22 cellular contexts compared by ENCODE assay signal in the genomic region with DNA sequence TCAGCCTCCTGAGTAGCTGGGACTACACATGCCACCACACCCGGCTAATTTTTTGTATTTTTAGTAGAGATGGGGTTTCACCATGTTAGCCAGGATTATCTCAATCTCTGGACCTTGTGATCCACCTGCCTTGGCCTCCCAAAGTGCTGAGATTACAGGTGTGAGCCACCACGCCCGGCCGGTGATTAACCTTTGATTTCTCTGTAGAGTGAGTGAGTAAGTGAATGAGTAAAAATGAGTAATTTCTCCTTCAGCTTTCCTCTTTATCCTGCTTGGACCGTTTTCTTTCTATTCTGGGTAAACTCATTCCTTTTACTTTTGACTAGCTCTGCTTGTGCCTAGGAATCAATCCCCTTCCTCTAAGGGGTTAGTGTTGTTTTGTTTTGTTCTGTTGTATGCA. TPM values are rescaled to one million over a fixed set of nuclear protein-coding genes. Genes with fewer than 3 reads are reported as not detected.
DNase-seq lines count a peak whose midpoint lies in the region; ATAC-seq and TF ChIP-seq lines count a peak whose summit lies in the region.
"Had no signal": no experiment of that assay in that cellular context is flagged by ENCODE, and none has a peak within 500 bp of the region (broad histone marks: within the 10 kb centered on the region; RNA-seq: fewer than 3 reads in every experiment).

No MANE protein-coding gene starts in this region.

- H3K27ac ChIP-seq in mammary epithelial cell (ENCODE audit: insufficient read depth, low read depth, low read length) (no peak overlapping the region), transverse colon (no peak overlapping the region), right lobe of liver (no peak overlapping the region)

- DNase-seq in mammary epithelial cell, result peak; percentile 58
- no peak for DNase-seq in MCF 10A (ENCODE audit: unreplicated experiment)
- DNase-seq in adipocyte (ENCODE audit: low read depth), result no peak
- peak; percentile 28 for DNase-seq in kidney tubule cell (ENCODE audit: low spot score)
- peak; percentile 31 for DNase-seq in transverse colon
- DNase-seq in right lobe of liver, result no peak
- no peak for DNase-seq in posterior vena cava (ENCODE audit: low spot score)
- DNase-seq: AML-193; C1 segment of cervical spinal cord; Calu3; CD8-positive, alpha-beta memory T cell; GF-D8; Kasumi-1; MG63; NCI-H1417; NCI-H187; NCI-H2107; NCI-H446 treated with DMSO at 0.1 percent for 48 hours; NCI-H526 treated with DMSO at 0.1 percent for 48 hours; RPMI8226; SHP77 treated with DMSO at 0.1 percent for 48 hours had no signal

- H3K79me2 ChIP-seq in mammary epithelial cell (ENCODE audit: insufficient read depth, low read length), result peaks cover 59% of the 10 kb centered on the region

- H3K9ac ChIP-seq in mammary epithelial cell (ENCODE audit: insufficient read depth, low read length) (no peak overlapping the region), adipocyte (ENCODE audit: low read length) (peak overlapping the region; percentile 34)

- H3K27me3 Mint-ChIP-seq in MCF 10A (ENCODE audit: insufficient read depth, unreplicated experiment), result no peaks in the 10 kb centered on the region
- H3K27me3 Mint-ChIP-seq: CD8-positive, alpha-beta memory T cell had no signal

- CTCF ChIA-PET in mammary epithelial cell (lab: Charles Lee; ENCODE audit: low non-redundant PET) (interaction anchor here (0.6 kb wide), 1 partner anchor 319 kb away, joined by 11 read pairs; no protein-coding TSS in a partner anchor), MCF 10A (lab: Yijun Ruan, JAX) (interaction anchor here (0.8 to 9.6 kb wide), 10 partner anchors 10 to 131 kb away, joined by 3 to 278 read pairs (median 4); no protein-coding TSS in a partner anchor)

- no peak for TF ChIP-seq CTCF in mammary epithelial cell (conservative IDR thresholded peaks at IDR 0.05 in 1 of 2, IDR thresholded peaks at IDR 0.05 in 1 of 2; ENCODE audit: extremely low read depth in 1 of 2, insufficient read depth in 1 of 2, low read depth in 1 of 2, low read length in 2 of 2)
- no peak for TF ChIP-seq CTCF in MCF 10A (IDR thresholded peaks at IDR 0.05; ENCODE audit: unreplicated experiment)
- TF ChIP-seq CTCF in transverse colon (IDR thresholded peaks at IDR 0.05), result no peak
- TF ChIP-seq CTCF in right lobe of liver (IDR thresholded peaks at IDR 0.05), result no peak

- H3K4me1 ChIP-seq in mammary epithelial cell (ENCODE audit: insufficient read depth, low read length), result peaks cover 9% of the 10 kb centered on the region
- H3K4me1 ChIP-seq in adipocyte (ENCODE audit: control insufficient read depth, insufficient read depth, low read length), result peaks cover 28% of the 10 kb centered on the region
- peaks cover 0 to 3% (median 0%) of the 10 kb centered on the region in 4 donors for H3K4me1 ChIP-seq in transverse colon
- H3K4me1 ChIP-seq in right lobe of liver, result no peaks in the 10 kb centered on the region

- WGBS in mammary epithelial cell (ENCODE audit: low coverage, missing lambda C conversion rate), result 62% methylated on average over 5 of the region's 5 CpGs
- 68 to 76% methylated on average over 4 to 5 of the region's 5 CpGs for WGBS in transverse colon (ENCODE audit: low coverage in 1 of 2), 2 donors
- WGBS in right lobe of liver (ENCODE audit: insufficient coverage, low coverage, low lambda C conversion rate, missing lambda C conversion rate), result 93% methylated on average over 5 of the region's 5 CpGs

- H2AFZ ChIP-seq in mammary epithelial cell (ENCODE audit: low read depth, low read length), result no peak overlapping the region

- ATAC-seq in HG03095 (IDR thresholded peaks at IDR 0.05; ENCODE audit: unreplicated experiment) (no peak), right lobe of liver (no peak)

- H3K9me3 ChIP-seq in mammary epithelial cell (replicated peaks; ENCODE audit: insufficient read depth, low read length) (no peaks in the 10 kb centered on the region), adipocyte (ENCODE audit: control insufficient read depth, low read length) (no peaks in the 10 kb centered on the region), transverse colon (no peaks in the 10 kb centered on the region), right lobe of liver (no peaks in the 10 kb centered on the region)
- H3K9me3 ChIP-seq: MG63 had no signal

- no peaks in the 10 kb centered on the region for H3K36me3 Mint-ChIP-seq in MCF 10A (ENCODE audit: insufficient read depth, unreplicated experiment)

- H3K4me1 Mint-ChIP-seq in MCF 10A (ENCODE audit: insufficient read depth, unreplicated experiment), result no peaks in the 10 kb centered on the region
- H3K4me1 Mint-ChIP-seq: CD8-positive, alpha-beta memory T cell had no signal

- H3K36me3 ChIP-seq in mammary epithelial cell (ENCODE audit: insufficient read depth, low read length) (no peaks in the 10 kb centered on the region), adipocyte (ENCODE audit: control insufficient read depth, insufficient read depth, low read length, severe bottlenecking) (no peaks in the 10 kb centered on the region), transverse colon (no peaks in the 10 kb centered on the region), right lobe of liver (no peaks in the 10 kb centered on the region)
- H3K36me3 ChIP-seq: MG63 had no signal

- no peak overlapping the region for H3K4me2 ChIP-seq in mammary epithelial cell (ENCODE audit: insufficient read depth, low read depth, low read length)

- no TSS peak for BruUV-seq in mammary epithelial cell (replicated peaks; lab: Mats Ljungman, UMichigan)
- BruUV-seq in MCF 10A (replicated peaks; lab: Mats Ljungman, UMichigan), result no TSS peak

- TF ChIP-seq EP300 in transverse colon (IDR thresholded peaks at IDR 0.05; ENCODE audit: low read depth), result no peak

- intact Hi-C loops in mammary epithelial cell (cut with micrococcal nuclease) (no loop called here), MCF 10A (cut with micrococcal nuclease) (no loop called here), transverse colon (cut with DNase I; ENCODE audit: low total_unique reads) (no loop called here), right lobe of liver (cut with DNase I) (loop anchor here in 1 of 2 donors (10.0 kb wide), 1 partner anchor 125 kb away; no protein-coding TSS in a partner anchor), posterior vena cava (cut with DNase I) (no loop called here)

- TF ChIP-seq POLR2A in transverse colon (IDR thresholded peaks at IDR 0.05) (no peak), right lobe of liver (IDR thresholded peaks at IDR 0.05) (no peak)

- POLR2A ChIA-PET in MCF 10A (lab: Yijun Ruan, JAX), result interaction anchor here (0.6 to 1.2 kb wide), 5 partner anchors 8 to 1184 kb away, joined by 3 to 5 read pairs (median 3); partner anchors contain the start of gene ST7

- dilution Hi-C loops in mammary epithelial cell (cut with HindIII; ENCODE audit: low sequenced_read_pairs), result no loop called here

- no peaks in the 10 kb centered on the region for H3K9me3 Mint-ChIP-seq in MCF 10A (ENCODE audit: unreplicated experiment)
- H3K9me3 Mint-ChIP-seq: CD8-positive, alpha-beta memory T cell had no signal

- no peaks in the 10 kb centered on the region for H3K27me3 ChIP-seq in mammary epithelial cell (ENCODE audit: insufficient read depth, low read length)
- H3K27me3 ChIP-seq in adipocyte (replicated peaks; ENCODE audit: control insufficient read depth, insufficient read depth, low read length), result no peaks in the 10 kb centered on the region
- H3K27me3 ChIP-seq in transverse colon, result no peaks in the 10 kb centered on the region
- no peaks in the 10 kb centered on the region for H3K27me3 ChIP-seq in right lobe of liver
- H3K27me3 ChIP-seq: MG63 had no signal

- H3K4me3 Mint-ChIP-seq in MCF 10A (ENCODE audit: unreplicated experiment), result no peak overlapping the region
- H3K4me3 Mint-ChIP-seq: CD8-positive, alpha-beta memory T cell had no signal

- no peaks in the 10 kb centered on the region for H4K20me1 ChIP-seq in mammary epithelial cell (ENCODE audit: insufficient read depth, low read length)

- no peak overlapping the region for H3K4me3 ChIP-seq in mammary epithelial cell (replicated peaks in 1 of 3; ENCODE audit: insufficient read depth in 1 of 3, low read depth in 2 of 3, low read length in 3 of 3)
- H3K4me3 ChIP-seq in adipocyte (ENCODE audit: low read length), result no peak overlapping the region
- H3K4me3 ChIP-seq in transverse colon, result no peak overlapping the region
- no peak overlapping the region for H3K4me3 ChIP-seq in right lobe of liver
- H3K4me3 ChIP-seq: MG63 had no signal

- H3K27ac Mint-ChIP-seq in MCF 10A (ENCODE audit: low read depth, unreplicated experiment), result no peak overlapping the region
- H3K27ac Mint-ChIP-seq: CD8-positive, alpha-beta memory T cell had no signal

- in situ Hi-C loops in mammary epithelial cell (cut with MboI; ENCODE audit: low sequenced_read_pairs in 2 of 2), result no loop called here
- in situ Hi-C loops in transverse colon (cut with MboI; ENCODE audit: low pct_ligation_motif_present in 1 of 4, low pct_unique_long_range_greater_than_20kb in 1 of 4, low sequenced_read_pairs in 3 of 4), result no loop called here

RNA-seq across cellular contexts. Expression of gene ST7, which starts 36.8 kb away (rescaled TPM):
- total RNA-seq in mammary epithelial cell (10 to 100 TPM; 17.4 to 19.7 TPM), MCF 10A (2022) (14.8 and 18.5 TPM in 2 replicates), transverse colon (10 to 100 TPM in 3 of 4 donors, 1 to 10 TPM in 1; 7.2 to 47.9 (median 19.1) TPM), right lobe of liver (10 to 100 TPM; 17.4 to 29.9 (median 22.4) TPM), posterior vena cava (10 to 100 TPM; 14.9 to 16.2 TPM)
- polyA plus RNA-seq in mammary epithelial cell, result 15.7 TPM
- polyA minus RNA-seq in mammary epithelial cell, result 36.2 TPM

Comparison
In these comparisons a context has a peak if more than half of its experiments do, and no peak if none do; other contexts are left out.
1. DNase-seq: peak in mammary epithelial cell (single experiment), kidney tubule cell (single experiment) and transverse colon (single experiment); none in MCF 10A (single experiment), adipocyte (single experiment), right lobe of liver (0 of 3) and posterior vena cava (single experiment).